7 cellular contexts compared by ENCODE assay signal in the genomic region with DNA sequence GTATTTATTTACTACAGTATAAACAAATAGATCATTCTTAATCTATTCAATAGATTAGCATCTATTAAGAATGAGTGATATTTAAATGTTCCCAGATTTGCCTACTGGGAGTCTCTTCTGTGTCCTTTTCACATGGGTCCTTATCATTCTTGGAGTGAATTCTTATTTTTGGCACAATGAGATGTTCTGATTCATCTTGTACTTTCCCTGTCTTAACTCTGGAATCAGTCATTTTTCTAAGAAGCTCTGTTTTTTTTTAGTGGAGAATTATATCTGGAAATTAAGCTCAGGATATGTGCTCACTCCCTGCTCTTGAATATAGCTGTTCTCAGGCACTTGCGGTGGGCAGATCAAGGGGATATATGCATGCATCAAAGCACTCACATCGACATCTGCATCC.
"Had no signal": no experiment of that assay in that cellular context is flagged by ENCODE, and none has a peak within 500 bp of the region (broad histone marks: within the 10 kb centered on the region; RNA-seq: fewer than 3 reads in every experiment).

No MANE protein-coding gene starts in this region.

- H3K4me3 Mint-ChIP-seq: GM23338, HFFc6, IgD-negative memory B cell had no signal

- H3K4me1 ChIP-seq: HAP-1 had no signal

- H3K27ac ChIP-seq: HL-60 had no signal

- DNase-seq: H7, HFFc6, KBM-7 had no signal

- H3K36me3 ChIP-seq: HAP-1 had no signal

- H3K27me3 Mint-ChIP-seq: IgD-negative memory B cell had no signal

- H3K4me1 Mint-ChIP-seq: IgD-negative memory B cell had no signal

- H3K4me3 ChIP-seq: GM23338, HAP-1 had no signal

- H3K27ac Mint-ChIP-seq: HFFc6, IgD-negative memory B cell had no signal

- H3K4me2 ChIP-seq: GM23338 had no signal

- H3K36me3 Mint-ChIP-seq: IgD-negative memory B cell had no signal
